In genomic region chr2:128442891-128443302, GRCh38 we compare ENCODE assay signal across 11 cellular contexts.
DNase-seq lines count a peak whose midpoint lies in the region; ATAC-seq and TF ChIP-seq lines count a peak whose summit lies in the region.
"Had no signal": no experiment of that assay in that cellular context is flagged by ENCODE, and none has a peak within 500 bp of the region (broad histone marks: within the 10 kb centered on the region; RNA-seq: fewer than 3 reads in every experiment).

No MANE protein-coding gene starts in this region.

- peak overlapping the region; percentile 53 for H3K4me3 ChIP-seq in SK-N-MC
- H3K4me3 ChIP-seq: PC-9 had no signal

- H3K9me3 ChIP-seq in SK-N-MC (ENCODE audit: low read depth, low read length): no peaks in the 10 kb centered on the region

- H3K4me1 Mint-ChIP-seq in neural crest cell: peaks cover 36% of the 10 kb centered on the region

- no peak for TF ChIP-seq CTCF in neural crest cell (conservative IDR thresholded peaks at IDR 0.05)
- no peak for TF ChIP-seq CTCF in GM10266 (IDR thresholded peaks at IDR 0.05; ENCODE audit: control insufficient read depth, insufficient read depth, low read depth, missing control alignments)

- H3K27me3 Mint-ChIP-seq in neural crest cell (ENCODE audit: low read depth): no peaks in the 10 kb centered on the region

- DNase-seq in ELF-1 (ENCODE audit: low read depth, low spot score): peak; percentile 84
- DNase-seq in SK-N-MC (ENCODE audit: low read depth, low spot score): no peak
- peak; percentile 64 for DNase-seq in Right ventricle myocardium superior
- DNase-seq in neural crest cell (ENCODE audit: low read depth, low spot score): no peak
- no peak for DNase-seq in GM10266 (ENCODE audit: extremely low spot score)
- no peak for DNase-seq in activated CD4-positive, CD25-positive, alpha-beta regulatory T cell (lab: John Stamatoyannopoulos, UW)
- DNase-seq: activated CD4-positive, alpha-beta T cell treated with anti-CD3 and anti-CD28 coated beads, Interleukin-2, amount 50 U/mL, for 4 hours; PC-9 had no signal

- H3K27ac ChIP-seq in SK-N-MC: peak overlapping the region; percentile 89
- H3K27ac ChIP-seq: PC-9 had no signal

- H3K36me3 ChIP-seq in SK-N-MC (ENCODE audit: insufficient read depth, low read length): no peaks in the 10 kb centered on the region

- peak overlapping the region; percentile 35 for H3K27ac Mint-ChIP-seq in neural crest cell (ENCODE audit: unreplicated experiment)
- H3K27ac Mint-ChIP-seq: CD8-positive, alpha-beta T cell had no signal

- ATAC-seq in Right ventricle myocardium superior (ENCODE audit: poor library complexity): no peak
- ATAC-seq in GM21786 (IDR thresholded peaks at IDR 0.05; ENCODE audit: unreplicated experiment): no peak
- no peak for ATAC-seq in HG03280 (IDR thresholded peaks at IDR 0.05; ENCODE audit: unreplicated experiment)
- ATAC-seq: CD8-positive, alpha-beta T cell had no signal

- intact Hi-C loops in Right ventricle myocardium superior (cut with DNase I): no loop called here

- H3K9ac ChIP-seq in SK-N-MC (ENCODE audit: insufficient read length): peak overlapping the region; percentile 52

- no peaks in the 10 kb centered on the region for H3K9me3 Mint-ChIP-seq in neural crest cell
- H3K9me3 Mint-ChIP-seq: CD8-positive, alpha-beta T cell had no signal

- no peak overlapping the region for H3K4me3 Mint-ChIP-seq in neural crest cell
- H3K4me3 Mint-ChIP-seq: CD8-positive, alpha-beta T cell had no signal

- no peaks in the 10 kb centered on the region for H3K36me3 Mint-ChIP-seq in neural crest cell (ENCODE audit: low read depth)
- H3K36me3 Mint-ChIP-seq: CD8-positive, alpha-beta T cell had no signal

Comparison
In these comparisons a context has a peak if more than half of its experiments do, and no peak if none do; other contexts are left out.
1. DNase-seq: peak in ELF-1 (single experiment) and Right ventricle myocardium superior (single experiment); none in SK-N-MC (single experiment), neural crest cell (single experiment), GM10266 (single experiment) and activated CD4-positive, CD25-positive, alpha-beta regulatory T cell (0 of 4).